ENCODE assay signal across 2 cellular contexts in genomic region chr1:93828437-93828756, GRCh38.
TF ChIP-seq lines count a peak whose summit lies in the region.

No MANE protein-coding gene starts in this region.

TF ChIP-seq in A549, 52 proteins besides CTCF, POLR2A, EP300 and RAD21:
- no peak for TF ChIP-seq SREBF2 (IDR thresholded peaks at IDR 0.05)
- TF ChIP-seq FOSB (CRISPR knock-in tag; IDR thresholded peaks at IDR 0.05) = no peak
- TF ChIP-seq MAZ (IDR thresholded peaks at IDR 0.05; ENCODE audit: borderline replicate concordance, low read depth, low read length) = no peak
- TF ChIP-seq ZSCAN20 (CRISPR knock-in tag; IDR thresholded peaks at IDR 0.05) = no peak
- TF ChIP-seq CBX2 (IDR thresholded peaks at IDR 0.05; ENCODE audit: borderline replicate concordance, low read depth) = no peak
- TF ChIP-seq REST (IDR thresholded peaks at IDR 0.05) = no peak
- TF ChIP-seq TFCP2L1 (CRISPR knock-in tag; IDR thresholded peaks at IDR 0.05) = no peak
- TF ChIP-seq SMC3 (IDR thresholded peaks at IDR 0.05) = no peak
- TF ChIP-seq PBX3 (IDR thresholded peaks at IDR 0.05) = no peak
- no peak for TF ChIP-seq GATA3 (IDR thresholded peaks at IDR 0.05; ENCODE audit: borderline replicate concordance)
- TF ChIP-seq E2F6 (IDR thresholded peaks at IDR 0.05; ENCODE audit: borderline replicate concordance, low read depth) = no peak
- TF ChIP-seq NR3C1 (IDR thresholded peaks at IDR 0.05) = no peak
TF ChIP-seq in A549: peak in this region for 0.

TF ChIP-seq in H1, 55 proteins besides CTCF, POLR2A, EP300 and RAD21:
- no peak for TF ChIP-seq PHF8 (conservative IDR thresholded peaks at IDR 0.05; ENCODE audit: low read depth, low read length)
- TF ChIP-seq RXRA (IDR thresholded peaks at IDR 0.05; ENCODE audit: insufficient read depth, low read depth, low read length) = no peak
- TF ChIP-seq CHD7 (IDR thresholded peaks at IDR 0.05; ENCODE audit: insufficient replicate concordance, low read length) = no peak
- no peak for TF ChIP-seq SIRT6 (IDR thresholded peaks at IDR 0.05; ENCODE audit: low read length)
- no peak for TF ChIP-seq CBX8 (IDR thresholded peaks at IDR 0.05; ENCODE audit: borderline replicate concordance, low read depth, low read length)
- no peak for TF ChIP-seq JUND (IDR thresholded peaks at IDR 0.05; ENCODE audit: low read length)
- TF ChIP-seq HDAC2 (IDR thresholded peaks at IDR 0.05; ENCODE audit: borderline replicate concordance in 1 of 2, low read depth in 2 of 2, low read length in 2 of 2) = no peak
- TF ChIP-seq POU5F1 (IDR thresholded peaks at IDR 0.05; ENCODE audit: low read depth, low read length) = no peak
- TF ChIP-seq CBX5 (IDR thresholded peaks at IDR 0.05; ENCODE audit: low read depth, low read length) = no peak
- no peak for TF ChIP-seq TAF7 (optimal IDR thresholded peaks at IDR 0.05; ENCODE audit: borderline replicate concordance, low read depth, low read length)
- no peak for TF ChIP-seq POLR2AphosphoS5 (IDR thresholded peaks at IDR 0.05; ENCODE audit: low read depth, low read length)
- TF ChIP-seq GTF2F1 (IDR thresholded peaks at IDR 0.05; ENCODE audit: borderline replicate concordance, low read depth, low read length) = no peak
- no peak for TF ChIP-seq EGR1 (IDR thresholded peaks at IDR 0.05; ENCODE audit: borderline replicate concordance, low read depth, low read length)
- no peak for TF ChIP-seq SRF (IDR thresholded peaks at IDR 0.05; ENCODE audit: low read depth, low read length)
- no peak for TF ChIP-seq NANOG (IDR thresholded peaks at IDR 0.05; ENCODE audit: insufficient read depth, low read depth, low read length, poor library complexity, severe bottlenecking)
- TF ChIP-seq JUN (IDR thresholded peaks at IDR 0.05; ENCODE audit: low read depth, low read length) = no peak
- no peak for TF ChIP-seq CHD1 (IDR thresholded peaks at IDR 0.05; ENCODE audit: low read depth, low read length)
- no peak for TF ChIP-seq BRCA1 (IDR thresholded peaks at IDR 0.05; ENCODE audit: low read depth, low read length)
- TF ChIP-seq SIN3A (conservative IDR thresholded peaks at IDR 0.05 in 1 of 2, IDR thresholded peaks at IDR 0.05 in 1 of 2; ENCODE audit: low read depth in 1 of 2, low read length in 2 of 2) = no peak
